Comparison of ENCODE assay signal across 31 cellular contexts in the genomic region with DNA sequence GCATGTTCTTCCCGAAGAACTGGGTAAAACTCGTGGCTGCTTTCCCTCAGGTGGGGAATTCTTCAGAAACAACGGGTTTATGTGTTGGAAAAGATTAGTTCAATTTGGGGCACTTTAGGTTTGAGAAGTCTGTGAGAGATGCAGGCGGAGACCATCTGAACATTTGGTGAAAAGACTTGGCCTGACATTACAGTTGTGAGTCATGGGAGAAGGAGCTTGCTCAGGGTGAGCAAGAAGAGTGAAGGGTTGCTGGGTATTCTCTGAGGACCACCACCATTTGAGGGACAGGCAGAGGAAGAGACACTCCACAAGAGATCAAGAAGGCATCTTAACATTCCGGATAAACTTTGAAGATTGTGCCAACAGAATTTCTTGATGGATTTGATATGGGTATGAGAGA.
"Had no signal": no experiment of that assay in that cellular context is flagged by ENCODE, and none has a peak within 500 bp of the region (broad histone marks: within the 10 kb centered on the region; RNA-seq: fewer than 3 reads in every experiment).

No MANE protein-coding gene starts in this region.

- H2AFZ ChIP-seq: PC-9 had no signal

- H3K27ac ChIP-seq: PC-9, RWPE1, SJCRH30, SK-N-MC had no signal

- H3K4me3 ChIP-seq: PC-9, SJCRH30, SK-N-MC had no signal

- H3K9me3 Mint-ChIP-seq: activated CD4-positive, alpha-beta T cell treated with anti-CD3 and anti-CD28 coated beads, Interleukin-2, amount 10 ng/mL, durations not matched to agents 7 days and 5 days; activated naive CD4-positive, alpha-beta T cell treated with anti-CD3 and anti-CD28 coated beads, Interleukin-2, amount 10 ng/mL, durations not matched to agents 7 days and 5 days; activated naive CD8-positive, alpha-beta T cell treated with anti-CD3 and anti-CD28 coated beads, Interleukin-2, amount 50 U/mL, for 24 hours; activated T-cell treated with anti-CD3 and anti-CD28 coated beads, Interleukin-2, amount 50 U/mL, for 24 hours; brain; central memory CD8-positive, alpha-beta T cell had no signal

- H3K27me3 Mint-ChIP-seq: activated CD4-positive, alpha-beta T cell treated with anti-CD3 and anti-CD28 coated beads for 36 hours; activated CD4-positive, alpha-beta T cell treated with anti-CD3 and anti-CD28 coated beads, Interleukin-2, amount 10 ng/mL, durations not matched to agents 7 days and 5 days; activated naive CD4-positive, alpha-beta T cell treated with anti-CD3 and anti-CD28 coated beads, Interleukin-2, amount 10 ng/mL, durations not matched to agents 7 days and 5 days; activated naive CD8-positive, alpha-beta T cell; activated naive CD8-positive, alpha-beta T cell treated with anti-CD3 and anti-CD28 coated beads, Interleukin-2, amount 50 U/mL, for 24 hours; activated T-cell treated with anti-CD3 and anti-CD28 coated beads, Interleukin-2, amount 50 U/mL, for 24 hours; brain; central memory CD8-positive, alpha-beta T cell had no signal

- H3K4me2 ChIP-seq: PC-9 had no signal

- H3K27ac Mint-ChIP-seq: activated CD4-positive, alpha-beta T cell treated with anti-CD3 and anti-CD28 coated beads for 36 hours; activated CD4-positive, alpha-beta T cell treated with anti-CD3 and anti-CD28 coated beads, Interleukin-2, amount 10 ng/mL, durations not matched to agents 7 days and 5 days; activated naive CD4-positive, alpha-beta T cell treated with anti-CD3 and anti-CD28 coated beads, Interleukin-2, amount 10 ng/mL, durations not matched to agents 7 days and 5 days; activated naive CD8-positive, alpha-beta T cell; activated naive CD8-positive, alpha-beta T cell treated with anti-CD3 and anti-CD28 coated beads, Interleukin-2, amount 50 U/mL, for 24 hours; activated T-cell treated with anti-CD3 and anti-CD28 coated beads, Interleukin-2, amount 50 U/mL, for 24 hours had no signal

- ATAC-seq: activated CD4-positive, alpha-beta T cell treated with anti-CD3 and anti-CD28 coated beads for 36 hours; activated CD8-positive, alpha-beta T cell treated with anti-CD3 and anti-CD28 coated beads, Interleukin-2, amount 10 ng/mL, durations not matched to agents 7 days and 5 days; activated naive CD8-positive, alpha-beta T cell treated with anti-CD3 and anti-CD28 coated beads, Interleukin-2, amount 50 U/mL, for 24 hours had no signal

- H3K27me3 ChIP-seq: SJCRH30 had no signal

- H3K4me1 ChIP-seq: SJCRH30 had no signal

- H3K9me3 ChIP-seq: SJCRH30 had no signal

- H3K4me1 Mint-ChIP-seq: activated CD4-positive, alpha-beta T cell treated with anti-CD3 and anti-CD28 coated beads for 36 hours; activated CD4-positive, alpha-beta T cell treated with anti-CD3 and anti-CD28 coated beads, Interleukin-2, amount 10 ng/mL, durations not matched to agents 7 days and 5 days; activated naive CD4-positive, alpha-beta T cell treated with anti-CD3 and anti-CD28 coated beads, Interleukin-2, amount 10 ng/mL, durations not matched to agents 7 days and 5 days; brain; central memory CD8-positive, alpha-beta T cell had no signal

- FAIRE-seq: RCC 7860 had no signal

- DNase-seq: activated CD4-positive, alpha-beta T cell treated with anti-CD3 and anti-CD28 coated beads for 36 hours; activated CD4-positive, alpha-beta T cell treated with anti-CD3 and anti-CD28 coated beads, Interleukin-2, amount 10 ng/mL, durations not matched to agents 7 days and 5 days; activated CD4-positive, alpha-beta T cell treated with anti-CD3 and anti-CD28 coated beads, Interleukin-2, amount 50 U/mL, for 48 hours; activated CD8-positive, alpha-beta T cell treated with anti-CD3 and anti-CD28 coated beads, Interleukin-2, amount 10 ng/mL, durations not matched to agents 7 days and 5 days; activated effector memory CD4-positive, alpha-beta T cell treated with Interleukin-2 at 50 U/mL for 16 hours; activated naive CD4-positive, alpha-beta T cell treated with anti-CD3 and anti-CD28 coated beads, Interleukin-2, amount 10 ng/mL, durations not matched to agents 7 days and 5 days; activated naive CD8-positive, alpha-beta T cell treated with anti-CD3 and anti-CD28 coated beads, Interleukin-2, amount 50 U/mL, for 24 hours; activated T-cell treated with anti-CD3 and anti-CD28 coated beads, Interleukin-2, amount 50 U/mL, for 24 hours; anterior cingulate cortex; Kasumi-1; KG1; MM.1S; MV-4-11; NCI-H1092; NCI-H1436 treated with DMSO at 0.1 percent for 48 hours; NCI-H1694 treated with DMSO at 0.1 percent for 48 hours; NCI-H2029; NCI-H345; NCI-H526; NCI-H748 treated with DMSO at 0.1 percent for 48 hours; NK-92 treated with Interleukin-12 subunit alpha and Interleukin-12 subunit beta, amount 100 ng/mL, for 24 hours; PC-9; SHP77; SJCRH30; T1000 had no signal

- H3K4me3 Mint-ChIP-seq: activated CD4-positive, alpha-beta T cell treated with anti-CD3 and anti-CD28 coated beads for 36 hours; activated CD4-positive, alpha-beta T cell treated with anti-CD3 and anti-CD28 coated beads, Interleukin-2, amount 10 ng/mL, durations not matched to agents 7 days and 5 days; activated CD8-positive, alpha-beta T cell treated with anti-CD3 and anti-CD28 coated beads, Interleukin-2, amount 10 ng/mL, durations not matched to agents 7 days and 5 days; activated naive CD4-positive, alpha-beta T cell treated with anti-CD3 and anti-CD28 coated beads, Interleukin-2, amount 10 ng/mL, durations not matched to agents 7 days and 5 days; activated naive CD8-positive, alpha-beta T cell; activated naive CD8-positive, alpha-beta T cell treated with anti-CD3 and anti-CD28 coated beads, Interleukin-2, amount 50 U/mL, for 24 hours; activated T-cell treated with anti-CD3 and anti-CD28 coated beads, Interleukin-2, amount 50 U/mL, for 24 hours; brain; central memory CD8-positive, alpha-beta T cell had no signal
